ENCODE assay signal across 9 cellular contexts in the genomic region with DNA sequence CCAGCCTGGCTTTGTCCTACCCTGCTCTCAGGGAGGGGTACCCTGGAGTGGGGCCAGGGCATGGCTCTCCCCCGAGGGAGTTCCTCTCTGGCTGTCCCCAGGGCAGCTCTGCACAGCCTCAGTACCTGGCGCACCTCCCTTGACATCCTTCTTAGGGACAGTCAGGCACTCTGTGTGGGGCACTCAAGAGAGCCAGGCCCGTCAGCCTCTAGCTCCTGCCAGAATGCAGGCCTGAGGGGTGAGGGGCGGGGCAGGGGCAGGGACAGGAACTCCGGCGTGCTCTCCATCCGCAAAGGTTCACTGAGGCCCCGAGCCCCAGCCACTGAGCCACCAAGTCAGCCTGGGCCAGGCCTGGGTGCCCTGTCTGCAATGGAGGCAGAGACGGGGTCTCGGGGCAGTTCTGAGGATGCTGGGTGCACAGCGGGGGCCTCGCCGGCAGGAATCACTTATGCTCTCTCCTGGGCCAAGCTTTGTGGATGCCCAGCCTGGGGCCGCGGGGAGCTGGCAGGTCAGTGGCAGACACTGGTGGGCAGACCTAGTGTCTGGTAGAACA. TPM values are rescaled to one million over a fixed set of nuclear protein-coding genes. Genes with fewer than 3 reads are reported as not detected.
DNase-seq lines count a peak whose midpoint lies in the region; ATAC-seq and TF ChIP-seq lines count a peak whose summit lies in the region.
"Had no signal": no experiment of that assay in that cellular context is flagged by ENCODE, and none has a peak within 500 bp of the region (broad histone marks: within the 10 kb centered on the region; RNA-seq: fewer than 3 reads in every experiment).

No MANE protein-coding gene starts in this region.

- H2BK5ac ChIP-seq in mesenchymal stem cell (ENCODE audit: low read depth, low read length, poor library complexity, severe bottlenecking), result peak overlapping the region; percentile 81

- H3K36me3 ChIP-seq in mesenchymal stem cell (ENCODE audit: control insufficient read depth in 1 of 2, insufficient read depth in 2 of 2, low read depth in 1 of 2, low read length in 2 of 2) (peaks cover 35 to 63% of the 10 kb centered on the region in 2 experiments), WERI-Rb-1 (peaks cover 21% of the 10 kb centered on the region)

- H3K9me3 ChIP-seq in mesenchymal stem cell (ENCODE audit: control insufficient read depth, low read length) (peaks cover 13% of the 10 kb centered on the region), WERI-Rb-1 (ENCODE audit: severe bottlenecking) (peaks cover 6% of the 10 kb centered on the region)

- no peak for DNase-seq in mesenchymal stem cell
- no peak for DNase-seq in mucosa of gallbladder (ENCODE audit: low spot score)
- DNase-seq in activated effector memory CD4-positive, alpha-beta T cell treated with anti-CD3 and anti-CD28 coated beads, Interleukin-2, amount 50 U/mL, for 16 hours, result no peak
- DNase-seq in WERI-Rb-1, result no peak

- H3K27ac Mint-ChIP-seq in activated naive CD8-positive, alpha-beta T cell, result peak overlapping the region; percentile 84

- H2BK120ac ChIP-seq in mesenchymal stem cell (ENCODE audit: low read depth, low read length), result peak overlapping the region; percentile 66

- H2BK15ac ChIP-seq in mesenchymal stem cell (ENCODE audit: low read depth, poor library complexity, severe bottlenecking), result peak overlapping the region; percentile 75

- H3K4me3 Mint-ChIP-seq in activated naive CD8-positive, alpha-beta T cell, result peak overlapping the region; percentile 87

- H3K9ac ChIP-seq in mesenchymal stem cell (ENCODE audit: low read length), result peak overlapping the region; percentile 54
- H3K9ac ChIP-seq: parathyroid adenoma had no signal

- no peak overlapping the region for H2AFZ ChIP-seq in mesenchymal stem cell (ENCODE audit: low read depth, low read length)
- H2AFZ ChIP-seq: parathyroid adenoma had no signal

- ATAC-seq in GM18867 (IDR thresholded peaks at IDR 0.05; ENCODE audit: unreplicated experiment) (peak; percentile 4), HG02798 (IDR thresholded peaks at IDR 0.05; ENCODE audit: poor library complexity, unreplicated experiment) (peak; percentile 3), GM18870 (IDR thresholded peaks at IDR 0.05; ENCODE audit: unreplicated experiment) (no peak)

- H3K23ac ChIP-seq in mesenchymal stem cell (ENCODE audit: low read length in 2 of 2), result peak overlapping the region in 1 of 2 experiments; percentile 86

- peak overlapping the region; percentile 73 for H3K4me2 ChIP-seq in mesenchymal stem cell (ENCODE audit: low read length, poor library complexity, severe bottlenecking)

- H2AK5ac ChIP-seq in mesenchymal stem cell (ENCODE audit: low read length, severe bottlenecking), result peak overlapping the region; percentile 59

- peaks cover 20% of the 10 kb centered on the region for H3K4me1 Mint-ChIP-seq in activated naive CD8-positive, alpha-beta T cell (ENCODE audit: low read depth)

- H3K79me1 ChIP-seq in mesenchymal stem cell (replicated peaks; ENCODE audit: low read length, poor library complexity, severe bottlenecking), result peaks cover 33% of the 10 kb centered on the region

- no peaks in the 10 kb centered on the region for H3K27me3 ChIP-seq in mesenchymal stem cell (ENCODE audit: control insufficient read depth in 1 of 2, insufficient read depth in 1 of 2, low read length in 2 of 2)
- no peaks in the 10 kb centered on the region for H3K27me3 ChIP-seq in WERI-Rb-1 (ENCODE audit: insufficient read depth, low read depth, severe bottlenecking)

- peak overlapping the region in 1 of 2 experiments; percentile 96 for H3K14ac ChIP-seq in mesenchymal stem cell (ENCODE audit: low read length in 2 of 2)

- H4K91ac ChIP-seq in mesenchymal stem cell (ENCODE audit: low read length), result peak overlapping the region; percentile 81

- H4K8ac ChIP-seq in mesenchymal stem cell (ENCODE audit: low read length), result peak overlapping the region; percentile 90

- H3K4me3 ChIP-seq in mesenchymal stem cell (ENCODE audit: insufficient read depth in 1 of 2, low read depth in 1 of 2, low read length in 2 of 2), result peak overlapping the region in 1 of 2 experiments; percentile 24
- no peak overlapping the region for H3K4me3 ChIP-seq in WERI-Rb-1 (ENCODE audit: low read depth, low read length)

- TF ChIP-seq CTCF in WERI-Rb-1 (IDR thresholded peaks at IDR 0.05; ENCODE audit: low read depth, low read length), result no peak

- no peaks in the 10 kb centered on the region for H3K27me3 Mint-ChIP-seq in activated naive CD8-positive, alpha-beta T cell

- H3K4ac ChIP-seq in mesenchymal stem cell (ENCODE audit: low read depth in 1 of 2, low read length in 2 of 2), result peak overlapping the region; percentile 44 to 60

- peak overlapping the region; percentile 7 to 94 for H2BK12ac ChIP-seq in mesenchymal stem cell (ENCODE audit: low read length in 2 of 2)

- H3K18ac ChIP-seq in mesenchymal stem cell (ENCODE audit: low read depth in 1 of 2, low read length in 2 of 2), result peak overlapping the region; percentile 94 to 99

- 17% methylated on average over 15 of the region's 15 CpGs for WGBS in mesenchymal stem cell

- peaks cover 9% of the 10 kb centered on the region for H3K36me3 Mint-ChIP-seq in activated naive CD8-positive, alpha-beta T cell

- H3K4me1 ChIP-seq in mesenchymal stem cell (ENCODE audit: control insufficient read depth, insufficient read depth, low read depth, low read length), result peaks cover 39% of the 10 kb centered on the region
- H3K4me1 ChIP-seq: parathyroid adenoma had no signal

- H3K27ac ChIP-seq in mesenchymal stem cell (ENCODE audit: low read length, poor library complexity, severe bottlenecking), result peak overlapping the region; percentile 99
- no peak overlapping the region for H3K27ac ChIP-seq in WERI-Rb-1
- H3K27ac ChIP-seq: parathyroid adenoma had no signal

- H3K9me3 Mint-ChIP-seq in activated naive CD8-positive, alpha-beta T cell (ENCODE audit: low read depth), result no peaks in the 10 kb centered on the region

RNA-seq across cellular contexts. Expression of gene LIMK1, which starts 10.1 kb away (rescaled TPM):
- 54.8 TPM for polyA plus RNA-seq in mesenchymal stem cell (2013, experiment 1 of 2)
- polyA plus RNA-seq in mesenchymal stem cell (2013, experiment 2 of 2), result 54.9 TPM
- total RNA-seq in mucosa of gallbladder, result 26.9 TPM
